In the genomic region with DNA sequence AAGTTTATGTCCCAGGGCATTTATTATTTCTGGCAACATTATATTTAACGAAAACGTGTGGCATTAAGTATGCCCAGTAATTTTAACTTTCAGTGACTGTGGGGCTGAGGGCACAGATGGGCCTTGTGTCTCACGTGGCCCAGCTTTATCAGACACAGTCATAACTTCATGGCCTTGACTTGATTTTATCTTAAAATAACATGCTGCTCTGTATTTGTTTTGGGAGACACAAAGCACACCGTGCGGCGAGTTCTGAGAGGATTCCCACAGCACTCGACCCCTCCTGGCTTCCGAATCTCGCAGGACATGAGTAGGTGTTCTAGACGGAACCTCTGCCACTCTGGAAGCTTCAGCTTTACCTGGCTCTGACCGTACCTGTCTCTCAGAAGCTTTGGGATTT, we compare ENCODE assay signal across 20 cellular contexts.
"Had no signal": no experiment of that assay in that cellular context is flagged by ENCODE, and none has a peak within 500 bp of the region (broad histone marks: within the 10 kb centered on the region; RNA-seq: fewer than 3 reads in every experiment).

No MANE protein-coding gene starts in this region.

- H3K36me3 Mint-ChIP-seq: stimulated activated effector memory CD8-positive, alpha-beta T cell treated with anti-CD3 and anti-CD28 coated beads, Interleukin-12 subunit alpha, Interleukin-12 subunit beta, amount 100 ng/mL, for 72 hours had no signal

- FAIRE-seq: colon, frontal cortex, keratinocyte had no signal

- H3K4me3 Mint-ChIP-seq: naive thymus-derived CD4-positive, alpha-beta T cell; nephron; stimulated activated effector memory CD8-positive, alpha-beta T cell treated with anti-CD3 and anti-CD28 coated beads, Interleukin-12 subunit alpha, Interleukin-12 subunit beta, amount 100 ng/mL, for 72 hours had no signal

- H3K9me3 Mint-ChIP-seq: naive thymus-derived CD4-positive, alpha-beta T cell; nephron; stimulated activated effector memory CD8-positive, alpha-beta T cell treated with anti-CD3 and anti-CD28 coated beads, Interleukin-12 subunit alpha, Interleukin-12 subunit beta, amount 100 ng/mL, for 72 hours had no signal

- H3K27ac ChIP-seq: dorsolateral prefrontal cortex, ovary, stomach, thyroid gland, vagina had no signal

- H3K9me3 ChIP-seq: ovary, stomach, thyroid gland, vagina had no signal

- H3K27me3 ChIP-seq: dorsolateral prefrontal cortex, ovary, stomach, thyroid gland, vagina had no signal

- H3K4me3 ChIP-seq: dorsolateral prefrontal cortex, ovary, stomach, thyroid gland, vagina had no signal

- H3K27ac Mint-ChIP-seq: naive thymus-derived CD4-positive, alpha-beta T cell; stimulated activated effector memory CD8-positive, alpha-beta T cell treated with anti-CD3 and anti-CD28 coated beads, Interleukin-12 subunit alpha, Interleukin-12 subunit beta, amount 100 ng/mL, for 72 hours had no signal

- DNase-seq: dorsolateral prefrontal cortex; effector CD4-positive, alpha-beta T cell; mesenchymal stem cell; midbrain; naive thymus-derived CD4-positive, alpha-beta T cell; occipital lobe; ovary; stimulated activated CD4-positive, alpha-beta T cell treated with anti-CD3 and anti-CD28 coated beads, Interleukin-2, amount 100 ng/mL, for 24 hours; stimulated activated CD4-positive, alpha-beta T cell treated with anti-CD3 and anti-CD28 coated beads, Interleukin-4, amount 100 ng/mL, for 24 hours; stimulated activated naive CD4-positive, alpha-beta T cell treated with Interleukin-2 at 50 U/mL for 16 hours; stomach; thyroid gland; trophoblast cell had no signal

- H3K4me1 Mint-ChIP-seq: naive thymus-derived CD4-positive, alpha-beta T cell; stimulated activated effector memory CD8-positive, alpha-beta T cell treated with anti-CD3 and anti-CD28 coated beads, Interleukin-12 subunit alpha, Interleukin-12 subunit beta, amount 100 ng/mL, for 72 hours had no signal

- H3K4me1 ChIP-seq: stomach, thyroid gland, vagina had no signal

- H3K36me3 ChIP-seq: ovary, stomach, thyroid gland, vagina had no signal

- ATAC-seq: naive thymus-derived CD4-positive, alpha-beta T cell; sciatic nerve; stimulated activated effector memory CD8-positive, alpha-beta T cell treated with anti-CD3 and anti-CD28 coated beads, Interleukin-12 subunit alpha, Interleukin-12 subunit beta, amount 100 ng/mL, for 72 hours had no signal
